Comparison of ENCODE assay signal across 2 cellular contexts in the genomic region with DNA sequence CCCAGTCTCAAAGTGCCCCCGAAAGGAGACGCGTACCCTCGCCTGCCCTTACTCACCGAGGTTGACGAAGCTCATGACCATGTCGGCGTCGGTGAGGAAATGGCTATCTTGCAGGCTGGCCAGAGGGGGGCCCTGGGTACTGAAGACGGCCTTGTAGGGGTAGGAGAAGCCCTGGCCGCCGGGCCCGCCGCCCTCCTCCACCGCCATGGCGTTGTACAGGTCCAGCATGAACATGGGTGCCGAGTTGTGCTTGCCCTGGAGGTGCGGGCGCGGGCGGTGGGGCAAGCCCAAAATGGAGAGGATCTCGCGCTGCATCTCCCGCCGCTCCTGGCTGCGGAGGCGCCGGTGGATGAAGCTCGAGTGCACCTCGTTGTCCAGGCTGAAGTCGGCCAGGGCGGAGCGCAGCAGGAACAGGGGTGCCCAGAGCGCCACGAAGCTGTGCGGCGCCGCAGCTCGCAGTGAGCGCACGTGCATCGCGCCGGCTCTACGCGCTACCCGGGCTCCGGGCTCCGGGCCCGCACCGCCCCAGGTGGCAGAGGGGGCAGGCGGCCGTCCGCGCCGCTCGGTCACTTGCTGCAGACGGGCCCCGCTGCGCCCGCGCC.
TF ChIP-seq lines count a peak whose summit lies in the region.

No MANE protein-coding gene starts in this region.

TF ChIP-seq in A549, 52 proteins besides CTCF, POLR2A, EP300 and RAD21:
- TF ChIP-seq, protein P1, sequence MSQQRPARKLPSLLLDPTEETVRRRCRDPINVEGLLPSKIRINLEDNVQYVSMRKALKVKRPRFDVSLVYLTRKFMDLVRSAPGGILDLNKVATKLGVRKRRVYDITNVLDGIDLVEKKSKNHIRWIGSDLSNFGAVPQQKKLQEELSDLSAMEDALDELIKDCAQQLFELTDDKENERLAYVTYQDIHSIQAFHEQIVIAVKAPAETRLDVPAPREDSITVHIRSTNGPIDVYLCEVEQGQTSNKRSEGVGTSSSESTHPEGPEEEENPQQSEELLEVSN (IDR thresholded peaks at IDR 0.05; ENCODE audit: borderline replicate concordance, low read depth) = 0 out of 2 replicates have a peak, but pooled peaks have one; percentile 3
- TF ChIP-seq FOSB (CRISPR knock-in tag; IDR thresholded peaks at IDR 0.05) = no peak

TF ChIP-seq in IMR-90, 13 proteins besides CTCF, POLR2A, EP300 and RAD21:
- TF ChIP-seq CEBPB (IDR thresholded peaks at IDR 0.05; ENCODE audit: low read depth, low read length) (no peak), MAZ (IDR thresholded peaks at IDR 0.05; ENCODE audit: borderline replicate concordance, low read depth, low read length) (no peak), NFE2L2 (IDR thresholded peaks at IDR 0.05; ENCODE audit: low read depth, low read length) (no peak), RCOR1 (IDR thresholded peaks at IDR 0.05; ENCODE audit: insufficient replicate concordance, low read length) (no peak), MAFK (IDR thresholded peaks at IDR 0.05; ENCODE audit: low read depth, low read length) (no peak), RFX5 (IDR thresholded peaks at IDR 0.05; ENCODE audit: low read depth, low read length) (no peak), BHLHE40 (IDR thresholded peaks at IDR 0.05; ENCODE audit: low read depth, low read length) (no peak), MXI1 (IDR thresholded peaks at IDR 0.05; ENCODE audit: borderline replicate concordance, low read depth, low read length) (no peak), FOS (IDR thresholded peaks at IDR 0.05; ENCODE audit: low read depth, low read length) (no peak), CHD1 (IDR thresholded peaks at IDR 0.05; ENCODE audit: low read depth, low read length) (no peak), SMC3 (IDR thresholded peaks at IDR 0.05; ENCODE audit: low read depth, low read length) (no peak)
- TF ChIP-seq, protein P2, sequence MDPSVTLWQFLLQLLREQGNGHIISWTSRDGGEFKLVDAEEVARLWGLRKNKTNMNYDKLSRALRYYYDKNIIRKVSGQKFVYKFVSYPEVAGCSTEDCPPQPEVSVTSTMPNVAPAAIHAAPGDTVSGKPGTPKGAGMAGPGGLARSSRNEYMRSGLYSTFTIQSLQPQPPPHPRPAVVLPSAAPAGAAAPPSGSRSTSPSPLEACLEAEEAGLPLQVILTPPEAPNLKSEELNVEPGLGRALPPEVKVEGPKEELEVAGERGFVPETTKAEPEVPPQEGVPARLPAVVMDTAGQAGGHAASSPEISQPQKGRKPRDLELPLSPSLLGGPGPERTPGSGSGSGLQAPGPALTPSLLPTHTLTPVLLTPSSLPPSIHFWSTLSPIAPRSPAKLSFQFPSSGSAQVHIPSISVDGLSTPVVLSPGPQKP (IDR thresholded peaks at IDR 0.05; ENCODE audit: borderline replicate concordance, low read depth, low read length) = no peak
- TF ChIP-seq, protein P3, sequence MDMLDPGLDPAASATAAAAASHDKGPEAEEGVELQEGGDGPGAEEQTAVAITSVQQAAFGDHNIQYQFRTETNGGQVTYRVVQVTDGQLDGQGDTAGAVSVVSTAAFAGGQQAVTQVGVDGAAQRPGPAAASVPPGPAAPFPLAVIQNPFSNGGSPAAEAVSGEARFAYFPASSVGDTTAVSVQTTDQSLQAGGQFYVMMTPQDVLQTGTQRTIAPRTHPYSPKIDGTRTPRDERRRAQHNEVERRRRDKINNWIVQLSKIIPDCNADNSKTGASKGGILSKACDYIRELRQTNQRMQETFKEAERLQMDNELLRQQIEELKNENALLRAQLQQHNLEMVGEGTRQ (IDR thresholded peaks at IDR 0.05; ENCODE audit: low read depth, low read length) = no peak
